Comparison of ENCODE assay signal across 1 cellular context in the genomic region with DNA sequence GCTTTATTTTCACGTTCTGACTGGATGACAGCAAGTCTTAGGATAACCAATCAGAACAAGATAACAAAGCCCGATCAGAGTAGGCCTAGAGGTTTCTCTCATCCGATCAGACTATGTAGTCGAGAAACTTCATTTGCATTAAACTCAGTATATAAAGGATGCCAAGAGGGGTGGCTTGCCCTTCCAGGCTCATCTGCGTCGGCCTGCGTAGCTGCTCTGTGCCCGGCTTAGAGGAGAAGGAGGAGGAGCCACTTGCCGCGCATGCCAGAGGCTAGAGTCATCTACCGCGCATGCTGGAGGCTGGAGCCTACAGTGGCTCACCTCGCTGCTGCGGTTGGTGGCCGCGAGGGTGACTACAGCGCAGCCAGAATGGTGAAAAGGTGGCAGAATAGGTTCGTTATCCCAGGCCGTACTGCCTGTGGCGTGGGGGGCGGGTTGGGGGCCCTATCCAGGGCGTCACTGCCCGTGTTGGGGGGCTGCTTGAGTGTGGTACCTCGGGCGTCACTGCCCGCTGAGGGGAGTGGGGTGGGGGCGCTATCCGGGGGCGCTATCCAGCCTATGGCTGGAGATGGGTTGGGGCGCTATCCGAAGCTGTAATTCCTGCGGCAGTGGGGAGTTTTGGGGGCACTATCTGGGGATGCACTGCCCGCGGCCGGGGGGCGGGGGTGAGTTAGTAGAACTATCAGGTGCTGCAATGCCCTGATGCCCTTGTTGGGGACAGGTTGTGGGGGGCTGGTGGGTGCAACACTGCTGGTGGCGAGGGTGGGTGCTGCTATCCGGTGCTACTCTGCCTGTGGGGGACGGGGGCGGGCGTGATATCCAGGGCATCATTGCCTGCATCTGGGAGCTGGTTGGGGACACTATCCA.
TF ChIP-seq lines count a peak whose summit lies in the region.

A gene (minus strand): TSS at position 218 of the 867 bp plus-strand sequence. CDS start 2,622 bp downstream, outside the sequence.

TF ChIP-seq in Ishikawa, 13 proteins besides CTCF, POLR2A, EP300 and RAD21 (continued from another document):
- TF ChIP-seq, protein P1, sequence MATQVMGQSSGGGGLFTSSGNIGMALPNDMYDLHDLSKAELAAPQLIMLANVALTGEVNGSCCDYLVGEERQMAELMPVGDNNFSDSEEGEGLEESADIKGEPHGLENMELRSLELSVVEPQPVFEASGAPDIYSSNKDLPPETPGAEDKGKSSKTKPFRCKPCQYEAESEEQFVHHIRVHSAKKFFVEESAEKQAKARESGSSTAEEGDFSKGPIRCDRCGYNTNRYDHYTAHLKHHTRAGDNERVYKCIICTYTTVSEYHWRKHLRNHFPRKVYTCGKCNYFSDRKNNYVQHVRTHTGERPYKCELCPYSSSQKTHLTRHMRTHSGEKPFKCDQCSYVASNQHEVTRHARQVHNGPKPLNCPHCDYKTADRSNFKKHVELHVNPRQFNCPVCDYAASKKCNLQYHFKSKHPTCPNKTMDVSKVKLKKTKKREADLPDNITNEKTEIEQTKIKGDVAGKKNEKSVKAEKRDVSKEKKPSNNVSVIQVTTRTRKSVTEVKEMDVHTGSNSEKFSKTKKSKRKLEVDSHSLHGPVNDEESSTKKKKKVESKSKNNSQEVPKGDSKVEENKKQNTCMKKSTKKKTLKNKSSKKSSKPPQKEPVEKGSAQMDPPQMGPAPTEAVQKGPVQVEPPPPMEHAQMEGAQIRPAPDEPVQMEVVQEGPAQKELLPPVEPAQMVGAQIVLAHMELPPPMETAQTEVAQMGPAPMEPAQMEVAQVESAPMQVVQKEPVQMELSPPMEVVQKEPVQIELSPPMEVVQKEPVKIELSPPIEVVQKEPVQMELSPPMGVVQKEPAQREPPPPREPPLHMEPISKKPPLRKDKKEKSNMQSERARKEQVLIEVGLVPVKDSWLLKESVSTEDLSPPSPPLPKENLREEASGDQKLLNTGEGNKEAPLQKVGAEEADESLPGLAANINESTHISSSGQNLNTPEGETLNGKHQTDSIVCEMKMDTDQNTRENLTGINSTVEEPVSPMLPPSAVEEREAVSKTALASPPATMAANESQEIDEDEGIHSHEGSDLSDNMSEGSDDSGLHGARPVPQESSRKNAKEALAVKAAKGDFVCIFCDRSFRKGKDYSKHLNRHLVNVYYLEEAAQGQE (IDR thresholded peaks at IDR 0.05; ENCODE audit: low read depth) = no peak
